Comparison of ENCODE assay signal across 1 cellular context in genomic region chr5:177601577-177602457, GRCh38.
TF ChIP-seq lines count a peak whose summit lies in the region.

No MANE protein-coding gene starts in this region.

TF ChIP-seq in WTC11, 78 proteins besides CTCF, POLR2A, EP300 and RAD21 (continued from another document):
- TF ChIP-seq ZNF425 (CRISPR knock-in tag; conservative IDR thresholded peaks at IDR 0.05) (no peak), ZNF232 (CRISPR knock-in tag; IDR thresholded peaks at IDR 0.05) (no peak)
TF ChIP-seq in WTC11: peak in this region for 0.
